In the genomic region with DNA sequence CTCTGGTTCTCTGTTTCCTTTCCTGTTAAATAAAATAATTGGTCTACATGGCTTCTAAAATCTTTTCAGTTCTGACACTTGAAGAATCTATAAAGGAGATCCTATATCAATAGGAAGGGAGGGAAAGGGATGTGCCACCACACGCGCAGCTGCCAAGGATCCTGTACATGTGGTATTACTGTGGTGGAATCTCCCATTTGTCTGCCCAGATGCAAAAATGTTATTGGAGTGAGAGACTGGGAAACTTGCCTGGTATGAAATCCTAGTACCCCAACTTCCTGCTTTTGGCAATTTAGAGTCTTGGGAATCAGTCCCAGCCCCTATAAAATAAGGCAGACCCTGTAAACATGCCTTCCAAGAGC, we compare ENCODE assay signal across 12 cellular contexts.
DNase-seq lines count a peak whose midpoint lies in the region; ATAC-seq and TF ChIP-seq lines count a peak whose summit lies in the region.
"Had no signal": no experiment of that assay in that cellular context is flagged by ENCODE, and none has a peak within 500 bp of the region (broad histone marks: within the 10 kb centered on the region; RNA-seq: fewer than 3 reads in every experiment).

No MANE protein-coding gene starts in this region.

- DNase-seq in EL (peak; percentile 44), RWPE2 (ENCODE audit: low spot score) (no peak), fibroblast of the aortic adventitia (ENCODE audit: low read depth) (peak; percentile 34), GM10266 (ENCODE audit: extremely low spot score) (no peak), NCI-H128 (lab: John Stamatoyannopoulos, UW; ENCODE audit: unreplicated experiment) (no peak)
- DNase-seq in activated CD4-positive, CD25-positive, alpha-beta regulatory T cell (lab: John Stamatoyannopoulos, UW) = no peak
- DNase-seq: activated B cell treated with CpG ODN at 0.5 μM for 24 hours; activated naive CD4-positive, alpha-beta T cell; effector memory CD4-positive, alpha-beta T cell; NCI-H1436 treated with DMSO at 0.1 percent for 48 hours had no signal

- no peaks in the 10 kb centered on the region for H3K36me3 ChIP-seq in RWPE2 (ENCODE audit: low read depth)

- peaks cover 34% of the 10 kb centered on the region for H3K4me1 ChIP-seq in RWPE2 (ENCODE audit: insufficient read depth, poor library complexity, severe bottlenecking)

- H3K4me3 ChIP-seq in RWPE2 (ENCODE audit: severe bottlenecking) = no peak overlapping the region
- no peak overlapping the region for H3K4me3 ChIP-seq in fibroblast of the aortic adventitia (ENCODE audit: low read depth, low read length)
- H3K4me3 ChIP-seq in skin epidermis = no peak overlapping the region

- H3K27ac ChIP-seq in RWPE2 (ENCODE audit: poor library complexity, severe bottlenecking) (peak overlapping the region; percentile 91), skin epidermis (peak overlapping the region in 19 of 21 experiments; percentile 9 to 81 (median 65))

- H3K27me3 ChIP-seq in RWPE2 (ENCODE audit: insufficient read depth, poor library complexity, severe bottlenecking) = no peaks in the 10 kb centered on the region

- TF ChIP-seq CTCF in RWPE2 (IDR thresholded peaks at IDR 0.05; ENCODE audit: poor library complexity, severe bottlenecking) (no peak), fibroblast of the aortic adventitia (IDR thresholded peaks at IDR 0.05; ENCODE audit: insufficient read depth, low read length) (no peak), GM10266 (IDR thresholded peaks at IDR 0.05; ENCODE audit: control insufficient read depth, insufficient read depth, low read depth, missing control alignments) (no peak)

- no peaks in the 10 kb centered on the region for H3K9me3 ChIP-seq in RWPE2 (ENCODE audit: severe bottlenecking)

- ATAC-seq in RWPE2 (ENCODE audit: low read depth) (no peak), GM21515 (IDR thresholded peaks at IDR 0.05; ENCODE audit: unreplicated experiment) (no peak)

Comparison
In these comparisons a context has a peak if more than half of its experiments do, and no peak if none do; other contexts are left out.
1. DNase-seq: peak in EL (single experiment) and fibroblast of the aortic adventitia (single experiment); none in RWPE2 (single experiment), activated CD4-positive, CD25-positive, alpha-beta regulatory T cell (0 of 4), GM10266 (single experiment) and NCI-H128 (single experiment).